Comparison of ENCODE assay signal across 13 cellular contexts in genomic region chr3:188197388-188197847, GRCh38. TPM values are rescaled to one million over a fixed set of nuclear protein-coding genes. Genes with fewer than 3 reads are reported as not detected.
DNase-seq lines count a peak whose midpoint lies in the region; ATAC-seq and TF ChIP-seq lines count a peak whose summit lies in the region.
"Had no signal": no experiment of that assay in that cellular context is flagged by ENCODE, and none has a peak within 500 bp of the region (broad histone marks: within the 10 kb centered on the region; RNA-seq: fewer than 3 reads in every experiment).

No MANE protein-coding gene starts in this region.

- peaks cover 11% of the 10 kb centered on the region for H3K4me1 ChIP-seq in mesenchymal stem cell (ENCODE audit: control insufficient read depth, insufficient read depth, low read depth, low read length)

- 29% methylated on average over 7 of the region's 8 CpGs for WGBS in mesenchymal stem cell

- H3K4me2 ChIP-seq in mesenchymal stem cell (ENCODE audit: low read length, poor library complexity, severe bottlenecking) = no peak overlapping the region

- H2BK12ac ChIP-seq in mesenchymal stem cell (ENCODE audit: low read length in 2 of 2) = peak overlapping the region; percentile 51 to 54

- peak overlapping the region in 1 of 2 experiments; percentile 56 for H3K4ac ChIP-seq in mesenchymal stem cell (ENCODE audit: low read depth in 1 of 2, low read length in 2 of 2)

- H3K18ac ChIP-seq in mesenchymal stem cell (ENCODE audit: low read depth in 1 of 2, low read length in 2 of 2) = peak overlapping the region; percentile 72

- H3K4me3 ChIP-seq in WERI-Rb-1 (ENCODE audit: low read depth, low read length) (no peak overlapping the region), mesenchymal stem cell (ENCODE audit: insufficient read depth in 1 of 2, low read depth in 1 of 2, low read length in 2 of 2) (no peak overlapping the region)
- H3K4me3 ChIP-seq: adrenal gland had no signal

- ATAC-seq in GM21390 (IDR thresholded peaks at IDR 0.05; ENCODE audit: unreplicated experiment) = peak; percentile 60

- peak overlapping the region; percentile 62 for H2AK5ac ChIP-seq in mesenchymal stem cell (ENCODE audit: low read length, severe bottlenecking)

- no peak for TF ChIP-seq CTCF in WERI-Rb-1 (IDR thresholded peaks at IDR 0.05; ENCODE audit: low read depth, low read length)

- DNase-seq in COLO668 (lab: John Stamatoyannopoulos, UW; ENCODE audit: unreplicated experiment) = peak; percentile 21
- peak; percentile 11 for DNase-seq in WERI-Rb-1
- peak; percentile 85 for DNase-seq in mesenchymal stem cell
- DNase-seq in NCI-H128 (lab: John Stamatoyannopoulos, UW; ENCODE audit: unreplicated experiment) = no peak
- DNase-seq in activated gamma-delta T cell (lab: John Stamatoyannopoulos, UW) = no peak
- no peak for DNase-seq in HT-29 (ENCODE audit: low spot score)
- DNase-seq in stimulated activated naive CD4-positive, alpha-beta T cell treated with Interleukin-2 at 50 U/mL for 16 hours (lab: John Stamatoyannopoulos, UW) = no peak
- DNase-seq: GDM1, H9, NCI-H1092, retina had no signal

- H3K23ac ChIP-seq in mesenchymal stem cell (ENCODE audit: low read length in 2 of 2) = no peak overlapping the region

- no peak overlapping the region for H3K27ac ChIP-seq in WERI-Rb-1
- H3K27ac ChIP-seq in mesenchymal stem cell (ENCODE audit: low read length, poor library complexity, severe bottlenecking) = peak overlapping the region; percentile 64
- H3K27ac ChIP-seq: adrenal gland had no signal

- H3K27me3 ChIP-seq in WERI-Rb-1 (ENCODE audit: insufficient read depth, low read depth, severe bottlenecking) = no peaks in the 10 kb centered on the region
- no peaks in the 10 kb centered on the region for H3K27me3 ChIP-seq in mesenchymal stem cell (ENCODE audit: control insufficient read depth in 1 of 2, insufficient read depth in 1 of 2, low read length in 2 of 2)
- H3K27me3 ChIP-seq: adrenal gland had no signal

- H3K14ac ChIP-seq in mesenchymal stem cell (ENCODE audit: low read length in 2 of 2) = no peak overlapping the region

- H3K36me3 ChIP-seq in WERI-Rb-1 (no peaks in the 10 kb centered on the region), mesenchymal stem cell (ENCODE audit: control insufficient read depth in 1 of 2, insufficient read depth in 2 of 2, low read depth in 1 of 2, low read length in 2 of 2) (peaks cover 0 to 19% of the 10 kb centered on the region in 2 experiments)
- H3K36me3 ChIP-seq: adrenal gland had no signal

- H3K9me3 ChIP-seq in WERI-Rb-1 (ENCODE audit: severe bottlenecking) (no peaks in the 10 kb centered on the region), mesenchymal stem cell (ENCODE audit: control insufficient read depth, low read length) (no peaks in the 10 kb centered on the region)
- H3K9me3 ChIP-seq: adrenal gland had no signal

- peak overlapping the region; percentile 7 for H4K8ac ChIP-seq in mesenchymal stem cell (ENCODE audit: low read length)

- no peak overlapping the region for H3K9ac ChIP-seq in mesenchymal stem cell (ENCODE audit: low read length)

- H3K79me1 ChIP-seq in mesenchymal stem cell (replicated peaks; ENCODE audit: low read length, poor library complexity, severe bottlenecking) = peaks cover 26% of the 10 kb centered on the region

- H2BK15ac ChIP-seq in mesenchymal stem cell (ENCODE audit: low read depth, poor library complexity, severe bottlenecking) = peak overlapping the region; percentile 2

- no peak overlapping the region for H2AFZ ChIP-seq in mesenchymal stem cell (ENCODE audit: low read depth, low read length)

- no peak overlapping the region for H2BK120ac ChIP-seq in mesenchymal stem cell (ENCODE audit: low read depth, low read length)

- peak overlapping the region; percentile 78 for H4K91ac ChIP-seq in mesenchymal stem cell (ENCODE audit: low read length)

- H2BK5ac ChIP-seq in mesenchymal stem cell (ENCODE audit: low read depth, low read length, poor library complexity, severe bottlenecking) = no peak overlapping the region

RNA-seq across cellular contexts. Expression of gene LPP, which starts 43.5 kb away (rescaled TPM):
- 37.8 TPM for polyA plus RNA-seq in mesenchymal stem cell (2013, experiment 1 of 2)
- polyA plus RNA-seq in mesenchymal stem cell (2013, experiment 2 of 2) = 34.1 TPM
- 8.6 and 22.1 TPM in 2 replicates for total RNA-seq in HT-29 (2014; rRNA removed; shearing (Covaris generic))

Comparison
In these comparisons a context has a peak if more than half of its experiments do, and no peak if none do; other contexts are left out.
1. DNase-seq: peak in COLO668 (single experiment), WERI-Rb-1 (single experiment) and mesenchymal stem cell (single experiment); none in NCI-H128 (single experiment), activated gamma-delta T cell (single experiment), HT-29 (single experiment) and stimulated activated naive CD4-positive, alpha-beta T cell treated with Interleukin-2 at 50 U/mL for 16 hours (single experiment).